In genomic region chr14:74258705-74259035, GRCh38 we compare ENCODE assay signal across 1 cellular context.
TF ChIP-seq lines count a peak whose summit lies in the region.

No MANE protein-coding gene starts in this region.

TF ChIP-seq in K562, 482 proteins besides CTCF, POLR2A, EP300 and RAD21:
- TF ChIP-seq HINFP (tag; conservative IDR thresholded peaks at IDR 0.05; ENCODE audit: low read depth) (no peak), ZNF263 (CRISPR knock-in tag; IDR thresholded peaks at IDR 0.05; ENCODE audit: borderline replicate concordance) (peak; percentile 73; the same call in 1 of the 2 replicates)
